ENCODE assay signal across 17 cellular contexts in the genomic region with DNA sequence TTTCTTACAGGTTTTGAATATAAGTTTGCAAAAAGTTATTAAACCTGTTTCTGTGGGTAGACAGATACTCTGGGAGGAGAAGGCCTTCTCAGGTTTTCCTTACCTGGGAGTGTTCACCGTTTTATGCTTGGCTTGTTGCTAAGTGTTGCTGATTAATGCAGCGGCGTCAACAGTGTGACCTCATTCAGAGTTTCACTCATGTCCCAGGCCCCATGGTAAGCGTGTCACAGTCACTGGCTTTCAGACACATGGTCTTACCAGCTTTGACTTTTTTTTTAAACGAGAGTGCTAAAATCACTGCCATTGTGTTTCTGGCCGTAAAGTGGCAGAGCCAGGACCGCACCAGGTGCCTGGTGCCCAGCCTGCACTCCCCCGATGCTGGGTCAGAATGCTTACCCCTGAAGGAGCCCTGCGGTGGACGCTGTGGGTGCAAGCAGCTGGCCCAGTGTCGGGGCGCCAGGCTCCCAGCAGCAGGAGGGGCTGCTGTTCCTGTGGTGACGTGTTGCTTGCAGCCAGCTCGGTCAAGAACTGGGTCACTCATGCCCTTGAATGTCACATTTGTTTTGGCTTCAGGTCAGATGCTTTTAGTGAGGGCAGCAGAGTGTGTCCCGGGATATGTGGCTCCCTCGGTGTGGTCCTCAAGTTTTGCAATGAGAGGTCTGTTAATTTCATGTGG. TPM values are rescaled to one million over a fixed set of nuclear protein-coding genes. Genes with fewer than 3 reads are reported as not detected.
"Had no signal": no experiment of that assay in that cellular context is flagged by ENCODE, and none has a peak within 500 bp of the region (broad histone marks: within the 10 kb centered on the region; RNA-seq: fewer than 3 reads in every experiment).

No MANE protein-coding gene starts in this region.

- H3K27ac Mint-ChIP-seq: activated B cell treated with CpG ODN at 0.5 μM for 24 hours; activated CD4-positive, alpha-beta T cell treated with anti-CD3 and anti-CD28 coated beads, Interleukin-2, amount 10 ng/mL, durations not matched to agents 24 days and 14 days; stimulated activated naive CD8-positive, alpha-beta T cell treated with anti-CD3 and anti-CD28 coated beads, Interleukin-15, amount 100 ng/mL, for 72 hours had no signal

- H3K9me3 ChIP-seq: ascending aorta, breast epithelium, gastrocnemius medialis, heart right ventricle, left lung, testis, upper lobe of left lung had no signal

- H3K36me3 ChIP-seq: breast epithelium had no signal

- H3K27me3 Mint-ChIP-seq: activated B cell treated with CpG ODN at 0.5 μM for 24 hours; activated CD4-positive, alpha-beta T cell treated with anti-CD3 and anti-CD28 coated beads, Interleukin-2, amount 10 ng/mL, durations not matched to agents 24 days and 14 days; activated T-helper 17 cell treated with anti-CD3 and anti-CD28 coated beads, Interleukin-2, amount 50 U/mL, for 72 hours; stimulated activated naive CD8-positive, alpha-beta T cell treated with anti-CD3 and anti-CD28 coated beads, Interleukin-15, amount 100 ng/mL, for 72 hours had no signal

- H3K27ac ChIP-seq: ascending aorta, breast epithelium, gastrocnemius medialis, left lung, testis, upper lobe of left lung had no signal

- H3K4me3 ChIP-seq: ascending aorta, breast epithelium, gastrocnemius medialis, heart right ventricle, left lung, testis, upper lobe of left lung had no signal

- H3K27me3 ChIP-seq: ascending aorta, breast epithelium, gastrocnemius medialis, heart right ventricle, left lung, testis, upper lobe of left lung had no signal

- DNase-seq: activated B cell treated with CpG ODN at 0.5 μM for 24 hours; activated CD4-positive, alpha-beta T cell treated with anti-CD3 and anti-CD28 coated beads, Interleukin-2, amount 10 ng/mL, durations not matched to agents 24 days and 14 days; activated CD8-positive, alpha-beta memory T cell treated with anti-CD3 and anti-CD28 coated beads for 24 hours; activated naive CD4-positive, alpha-beta T cell treated with Interleukin-2 at 50 U/mL for 16 hours; small intestine; stimulated activated naive CD8-positive, alpha-beta T cell treated with anti-CD3 and anti-CD28 coated beads, Interleukin-15, amount 100 ng/mL, for 72 hours; testis had no signal

- H3K4me3 Mint-ChIP-seq: activated B cell treated with CpG ODN at 0.5 μM for 24 hours; activated CD4-positive, alpha-beta T cell treated with anti-CD3 and anti-CD28 coated beads, Interleukin-2, amount 10 ng/mL, durations not matched to agents 24 days and 14 days; activated T-helper 17 cell treated with anti-CD3 and anti-CD28 coated beads, Interleukin-2, amount 50 U/mL, for 72 hours; stimulated activated naive CD8-positive, alpha-beta T cell treated with anti-CD3 and anti-CD28 coated beads, Interleukin-15, amount 100 ng/mL, for 72 hours; T-helper 2 cell treated with Interferon-gamma antibody and Interleukin-4, amounts not matched to agents 5 μg/mL and 100 μg/mL, for 36 hours had no signal

- ATAC-seq: activated T-helper 17 cell treated with anti-CD3 and anti-CD28 coated beads, Interleukin-2, amount 50 U/mL, for 72 hours; gastrocnemius medialis; heart right ventricle; left lung; stimulated activated naive CD8-positive, alpha-beta T cell treated with anti-CD3 and anti-CD28 coated beads, Interleukin-15, amount 100 ng/mL, for 72 hours had no signal

- H3K9me3 Mint-ChIP-seq: activated B cell treated with CpG ODN at 0.5 μM for 24 hours; activated CD4-positive, alpha-beta T cell treated with anti-CD3 and anti-CD28 coated beads, Interleukin-2, amount 10 ng/mL, durations not matched to agents 24 days and 14 days; activated T-helper 17 cell treated with anti-CD3 and anti-CD28 coated beads, Interleukin-2, amount 50 U/mL, for 72 hours; neural crest cell; stimulated activated naive CD8-positive, alpha-beta T cell treated with anti-CD3 and anti-CD28 coated beads, Interleukin-15, amount 100 ng/mL, for 72 hours; T-helper 2 cell treated with Interferon-gamma antibody and Interleukin-4, amounts not matched to agents 5 μg/mL and 100 μg/mL, for 36 hours had no signal

RNA-seq across cellular contexts. Expression of a gene that starts 35.3 kb away (rescaled TPM):
- total RNA-seq: ascending aorta, epithelial cell of proximal tubule had no signal
